15 cellular contexts compared by ENCODE assay signal in the genomic region with DNA sequence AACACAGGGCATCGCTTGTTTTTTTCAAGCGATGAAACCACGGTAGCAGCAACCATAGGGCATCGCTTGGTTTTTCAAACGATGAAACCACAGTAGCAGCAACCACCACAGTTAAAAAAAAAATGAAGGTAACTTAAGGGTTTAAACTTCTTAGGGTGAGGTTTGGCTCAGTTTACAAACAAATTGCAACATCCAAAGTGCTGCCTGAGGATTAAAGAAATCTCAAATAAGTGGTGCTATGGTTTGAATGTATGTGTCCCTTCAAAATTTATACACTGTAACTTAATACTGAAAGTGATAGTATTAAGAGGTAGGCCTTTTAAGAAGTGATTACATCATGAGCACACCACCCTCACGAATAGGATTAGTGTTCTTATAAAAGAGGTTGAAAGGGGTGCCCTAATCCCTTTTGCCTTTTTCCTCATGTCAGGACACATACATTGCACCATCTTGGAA. TPM values are rescaled to one million over a fixed set of nuclear protein-coding genes. Genes with fewer than 3 reads are reported as not detected.
DNase-seq lines count a peak whose midpoint lies in the region; ATAC-seq and TF ChIP-seq lines count a peak whose summit lies in the region.
"Had no signal": no experiment of that assay in that cellular context is flagged by ENCODE, and none has a peak within 500 bp of the region (broad histone marks: within the 10 kb centered on the region; RNA-seq: fewer than 3 reads in every experiment).

No MANE protein-coding gene starts in this region.

- peak; percentile 45 to 49 for ATAC-seq in activated T-cell treated with anti-CD3 and anti-CD28 coated beads, Interleukin-2, amount 50 U/mL, for 72 hours (replicated peaks in 1 of 2)
- peak; percentile 30 to 38 for ATAC-seq in activated naive CD4-positive, alpha-beta T cell treated with anti-CD3 and anti-CD28 coated beads, Interleukin-2, amount 50 U/mL, for 72 hours
- ATAC-seq in stimulated activated naive CD8-positive, alpha-beta T cell treated with anti-CD3 and anti-CD28 coated beads, Interleukin-15, amount 100 ng/mL, for 72 hours, result peak; percentile 75
- ATAC-seq in foreskin keratinocyte, result no peak
- no peak for ATAC-seq in SK-N-SH treated with all-trans-retinoic acid at 6 μM for 48 hours
- ATAC-seq: HCT116, pancreas had no signal

- no peak for TF ChIP-seq CTCF in Loucy (conservative IDR thresholded peaks at IDR 0.05; ENCODE audit: low read length)
- TF ChIP-seq CTCF in foreskin keratinocyte (conservative IDR thresholded peaks at IDR 0.05), result no peak

- H3K27ac ChIP-seq in foreskin keratinocyte, result no peak overlapping the region
- H3K27ac ChIP-seq: pancreas had no signal

- peak overlapping the region; percentile 52 to 79 for H3K4me3 Mint-ChIP-seq in activated T-cell treated with anti-CD3 and anti-CD28 coated beads, Interleukin-2, amount 50 U/mL, for 72 hours
- peak overlapping the region; percentile 48 to 64 for H3K4me3 Mint-ChIP-seq in stimulated activated naive CD8-positive, alpha-beta T cell treated with anti-CD3 and anti-CD28 coated beads, Interleukin-15, amount 100 ng/mL, for 72 hours

- peak overlapping the region; percentile 33 for H3K4me2 ChIP-seq in Loucy (ENCODE audit: low read depth, low read length, poor library complexity, severe bottlenecking)

- H3K9me3 Mint-ChIP-seq in activated T-cell treated with anti-CD3 and anti-CD28 coated beads, Interleukin-2, amount 50 U/mL, for 72 hours, result peaks cover 0 to 2% of the 10 kb centered on the region in 2 donors
- H3K9me3 Mint-ChIP-seq in activated naive CD4-positive, alpha-beta T cell treated with anti-CD3 and anti-CD28 coated beads, Interleukin-2, amount 50 U/mL, for 72 hours, result peaks cover 13 to 18% of the 10 kb centered on the region in 2 donors
- H3K9me3 Mint-ChIP-seq in stimulated activated naive CD8-positive, alpha-beta T cell treated with anti-CD3 and anti-CD28 coated beads, Interleukin-15, amount 100 ng/mL, for 72 hours, result peaks cover 6 to 11% of the 10 kb centered on the region in 2 donors

- no peaks in the 10 kb centered on the region for H3K27me3 Mint-ChIP-seq in activated T-cell treated with anti-CD3 and anti-CD28 coated beads, Interleukin-2, amount 50 U/mL, for 72 hours (ENCODE audit: low read depth)
- H3K27me3 Mint-ChIP-seq in stimulated activated naive CD8-positive, alpha-beta T cell treated with anti-CD3 and anti-CD28 coated beads, Interleukin-15, amount 100 ng/mL, for 72 hours, result no peaks in the 10 kb centered on the region

- H3K79me2 ChIP-seq in Loucy (ENCODE audit: insufficient read depth, low read length), result no peaks in the 10 kb centered on the region

- H3K4me3 ChIP-seq in Loucy (ENCODE audit: low read length, poor library complexity, severe bottlenecking), result no peak overlapping the region
- H3K4me3 ChIP-seq: pancreas had no signal

- no peak for DNase-seq in activated T-cell treated with anti-CD3 and anti-CD28 coated beads, Interleukin-2, amount 50 U/mL, for 72 hours
- DNase-seq in activated T-cell treated with anti-CD3 and anti-CD28 coated beads for 4 hours (no peak), foreskin keratinocyte (no peak)
- peak in 1 of 2 donors; percentile 18 for DNase-seq in activated naive CD4-positive, alpha-beta T cell treated with anti-CD3 and anti-CD28 coated beads, Interleukin-2, amount 50 U/mL, for 72 hours (ENCODE audit: low spot score in 2 of 2)
- no peak for DNase-seq in stimulated activated naive CD8-positive, alpha-beta T cell treated with anti-CD3 and anti-CD28 coated beads, Interleukin-15, amount 100 ng/mL, for 72 hours
- no peak for DNase-seq in stimulated activated CD4-positive, alpha-beta T cell treated with anti-CD3 and anti-CD28 coated beads, Interleukin-4, amount 100 ng/mL, for 24 hours
- DNase-seq: Calu3, cerebellar nuclear complex, islet precursor cell, NCI-H2171 treated with DMSO at 0.1 percent for 48 hours, pancreas, substantia nigra had no signal

- H3K4me1 ChIP-seq in Loucy (ENCODE audit: insufficient read depth, low read length, poor library complexity, severe bottlenecking), result peaks cover 16% of the 10 kb centered on the region
- H3K4me1 ChIP-seq in foreskin keratinocyte, result no peaks in the 10 kb centered on the region
- H3K4me1 ChIP-seq: pancreas had no signal

- H2AFZ ChIP-seq in Loucy (ENCODE audit: low read length), result peak overlapping the region; percentile 18; the same call in 1 of the 2 replicates

- H3K27ac Mint-ChIP-seq in activated T-cell treated with anti-CD3 and anti-CD28 coated beads, Interleukin-2, amount 50 U/mL, for 72 hours, result peak overlapping the region; percentile 80
- H3K27ac Mint-ChIP-seq in activated naive CD4-positive, alpha-beta T cell treated with anti-CD3 and anti-CD28 coated beads, Interleukin-2, amount 50 U/mL, for 72 hours, result peak overlapping the region; percentile 93 to 96
- H3K27ac Mint-ChIP-seq in stimulated activated naive CD8-positive, alpha-beta T cell treated with anti-CD3 and anti-CD28 coated beads, Interleukin-15, amount 100 ng/mL, for 72 hours, result peak overlapping the region; percentile 97

- H3K36me3 ChIP-seq in Loucy (ENCODE audit: insufficient read depth, low read length), result no peaks in the 10 kb centered on the region
- H3K36me3 ChIP-seq: pancreas had no signal

- no peaks in the 10 kb centered on the region for H3K9me2 ChIP-seq in Loucy (replicated peaks; ENCODE audit: low read depth, low read length)

- no peaks in the 10 kb centered on the region for H3K9me3 ChIP-seq in Loucy (ENCODE audit: insufficient read depth, low read depth, low read length)
- H3K9me3 ChIP-seq: pancreas had no signal

- peaks cover 4 to 7% of the 10 kb centered on the region in 2 donors for H3K36me3 Mint-ChIP-seq in activated T-cell treated with anti-CD3 and anti-CD28 coated beads, Interleukin-2, amount 50 U/mL, for 72 hours (ENCODE audit: insufficient read depth in 2 of 2)
- H3K36me3 Mint-ChIP-seq in activated naive CD4-positive, alpha-beta T cell treated with anti-CD3 and anti-CD28 coated beads, Interleukin-2, amount 50 U/mL, for 72 hours, result peaks cover 15 to 37% of the 10 kb centered on the region in 2 donors

- H3K27me3 ChIP-seq in Loucy (ENCODE audit: insufficient read depth, low read length, poor library complexity, severe bottlenecking) (no peaks in the 10 kb centered on the region), foreskin keratinocyte (no peaks in the 10 kb centered on the region)
- H3K27me3 ChIP-seq: pancreas had no signal

- H4K20me1 ChIP-seq in Loucy (ENCODE audit: insufficient read depth, low read length, poor library complexity, severe bottlenecking), result no peaks in the 10 kb centered on the region

- H3F3A ChIP-seq in Loucy (ENCODE audit: low read depth), result no peaks in the 10 kb centered on the region

- H3K4me1 Mint-ChIP-seq in activated T-cell treated with anti-CD3 and anti-CD28 coated beads, Interleukin-2, amount 50 U/mL, for 72 hours (ENCODE audit: low read depth), result peaks cover 78% of the 10 kb centered on the region
- H3K4me1 Mint-ChIP-seq in stimulated activated naive CD8-positive, alpha-beta T cell treated with anti-CD3 and anti-CD28 coated beads, Interleukin-15, amount 100 ng/mL, for 72 hours, result peaks cover 85% of the 10 kb centered on the region

- H3K9ac ChIP-seq in Loucy (ENCODE audit: low read depth, low read length, poor library complexity, severe bottlenecking), result no peak overlapping the region

TF ChIP-seq in SK-N-SH treated with all-trans-retinoic acid at 6 μM for 48 hours, 23 proteins besides CTCF, POLR2A, EP300 and RAD21:
- TF ChIP-seq ZC3H10 (CRISPR knock-in tag; IDR thresholded peaks at IDR 0.05) (no peak), RARB (CRISPR knock-in tag; IDR thresholded peaks at IDR 0.05) (no peak), GLIS3 (CRISPR knock-in tag; IDR thresholded peaks at IDR 0.05) (no peak), ZFP3 (CRISPR knock-in tag; IDR thresholded peaks at IDR 0.05) (no peak)
- TF ChIP-seq, protein P1, sequence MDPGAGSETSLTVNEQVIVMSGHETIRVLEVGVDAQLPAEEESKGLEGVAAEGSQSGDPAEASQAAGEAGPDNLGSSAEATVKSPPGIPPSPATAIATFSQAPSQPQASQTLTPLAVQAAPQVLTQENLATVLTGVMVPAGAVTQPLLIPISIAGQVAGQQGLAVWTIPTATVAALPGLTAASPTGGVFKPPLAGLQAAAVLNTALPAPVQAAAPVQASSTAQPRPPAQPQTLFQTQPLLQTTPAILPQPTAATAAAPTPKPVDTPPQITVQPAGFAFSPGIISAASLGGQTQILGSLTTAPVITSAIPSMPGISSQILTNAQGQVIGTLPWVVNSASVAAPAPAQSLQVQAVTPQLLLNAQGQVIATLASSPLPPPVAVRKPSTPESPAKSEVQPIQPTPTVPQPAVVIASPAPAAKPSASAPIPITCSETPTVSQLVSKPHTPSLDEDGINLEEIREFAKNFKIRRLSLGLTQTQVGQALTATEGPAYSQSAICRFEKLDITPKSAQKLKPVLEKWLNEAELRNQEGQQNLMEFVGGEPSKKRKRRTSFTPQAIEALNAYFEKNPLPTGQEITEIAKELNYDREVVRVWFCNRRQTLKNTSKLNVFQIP (CRISPR knock-in tag; IDR thresholded peaks at IDR 0.05; ENCODE audit: borderline replicate concordance, low read depth), result no peak

RNA-seq across cellular contexts. Expression of a gene that starts 6.4 kb away (rescaled TPM):
- total RNA-seq in activated T-cell treated with anti-CD3 and anti-CD28 coated beads, Interleukin-2, amount 50 U/mL, for 72 hours, result 100 to 1,000 TPM; 135 to 209 TPM
- 100 to 1,000 TPM in 1 of 2 donors, 10 to 100 TPM in 1; 86.8 to 151 TPM for total RNA-seq in activated naive CD4-positive, alpha-beta T cell treated with anti-CD3 and anti-CD28 coated beads, Interleukin-2, amount 50 U/mL, for 72 hours
- total RNA-seq in foreskin keratinocyte, result not detected in 2 replicates
- not detected in 2 replicates for polyA plus RNA-seq in foreskin keratinocyte
- total RNA-seq: Calu3 had no signal

Comparison
In these comparisons a context has a peak if more than half of its experiments do, and no peak if none do; other contexts are left out.
1. ATAC-seq: peak in activated T-cell treated with anti-CD3 and anti-CD28 coated beads, Interleukin-2, amount 50 U/mL, for 72 hours (2 of 2), activated naive CD4-positive, alpha-beta T cell treated with anti-CD3 and anti-CD28 coated beads, Interleukin-2, amount 50 U/mL, for 72 hours (2 of 2) and stimulated activated naive CD8-positive, alpha-beta T cell treated with anti-CD3 and anti-CD28 coated beads, Interleukin-15, amount 100 ng/mL, for 72 hours (single experiment); none in foreskin keratinocyte (single experiment) and SK-N-SH treated with all-trans-retinoic acid at 6 μM for 48 hours (single experiment).
2. RNA of a gene that starts 6.4 kb away (total RNA-seq): 135 to 209 TPM in activated T-cell treated with anti-CD3 and anti-CD28 coated beads, Interleukin-2, amount 50 U/mL, for 72 hours and 86.8 to 151 TPM in activated naive CD4-positive, alpha-beta T cell treated with anti-CD3 and anti-CD28 coated beads, Interleukin-2, amount 50 U/mL, for 72 hours; not detected in foreskin keratinocyte; every median in the first group is over 10 times any median in the second.
3. Peak in every context shown above with its lines, with median percentiles within 50 percentile points of each other: H3K27ac Mint-ChIP-seq.